ENCODE assay signal across 10 cellular contexts in the genomic region with DNA sequence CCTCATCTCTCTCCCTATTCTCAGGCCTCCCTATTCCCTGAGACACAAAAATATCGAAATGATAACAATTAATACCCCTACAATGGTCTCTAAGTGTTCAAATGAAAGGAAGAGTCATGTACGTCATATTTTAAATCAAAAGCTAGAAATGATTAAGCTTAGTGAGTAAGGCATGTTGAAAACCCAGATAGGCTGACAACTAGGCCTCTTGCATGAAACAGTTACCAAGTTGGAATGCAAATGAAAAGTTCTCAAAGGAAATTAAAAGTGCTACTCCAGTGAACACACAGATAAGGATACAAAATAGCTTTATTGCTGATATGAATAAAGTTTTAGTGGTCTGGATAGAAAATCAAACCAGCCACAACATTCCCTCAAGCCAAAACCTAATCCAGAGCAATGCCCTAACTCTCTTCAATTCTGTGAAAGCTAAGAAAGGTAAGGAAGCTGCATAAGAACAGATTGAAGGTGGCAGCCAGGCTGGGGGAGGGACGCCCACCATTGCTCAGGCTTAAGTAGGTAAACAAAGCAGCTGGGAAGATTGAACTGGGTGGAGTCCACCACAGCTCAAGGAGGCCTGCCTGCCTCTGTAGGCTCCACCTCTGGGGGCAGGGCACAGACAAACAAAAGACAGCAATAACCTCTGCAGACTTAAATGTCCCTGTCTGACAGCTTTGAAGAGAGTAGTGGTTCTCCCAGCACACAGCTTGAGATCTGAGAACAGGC. TPM values are rescaled to one million over a fixed set of nuclear protein-coding genes. Genes with fewer than 3 reads are reported as not detected.
A peak's percentile ranks its signal among the peaks of the same experiment; 100 is the strongest.
DNase-seq lines count a peak whose midpoint lies in the region; ATAC-seq and TF ChIP-seq lines count a peak whose summit lies in the region.
"Not testable (repeated sequence)": the region's sequence is repeated elsewhere in the genome, so short reads cannot be mapped to it uniquely, and the experiment has no call there.
"Had no signal": no experiment of that assay in that cellular context is flagged by ENCODE, and none has a peak within 500 bp of the region (broad histone marks: within the 10 kb centered on the region; RNA-seq: fewer than 3 reads in every experiment).

No MANE protein-coding gene starts in this region.

- not testable (repeated sequence) for H3K27ac ChIP-seq in CD4-positive, CD25-positive, alpha-beta regulatory T cell (ENCODE audit: insufficient read depth, low read length, poor library complexity, severe bottlenecking); IMR-90 (ENCODE audit: insufficient read depth, low read length)
- H3K27ac ChIP-seq in mesenchymal stem cell (ENCODE audit: low read length, poor library complexity, severe bottlenecking) (peak overlapping the region; percentile 60), transverse colon (peak overlapping the region in 2 of 4 donors; percentile 28 to 38)

- not testable (repeated sequence) for H3K18ac ChIP-seq in IMR-90 (ENCODE audit: low read depth, low read length); mesenchymal stem cell (ENCODE audit: low read depth in 1 of 2, low read length in 2 of 2)

- not testable (repeated sequence) for H3K4me3 ChIP-seq in CD4-positive, CD25-positive, alpha-beta regulatory T cell (ENCODE audit: low read depth, low read length); IMR-90 (ENCODE audit: insufficient read depth, low read depth, low read length); choroid plexus epithelial cell (ENCODE audit: low read depth, low read length); fibroblast of the aortic adventitia (ENCODE audit: low read depth, low read length); mesenchymal stem cell (ENCODE audit: insufficient read depth in 1 of 2, low read depth in 1 of 2, low read length in 2 of 2); transverse colon

- not testable (repeated sequence) for H3K36me3 ChIP-seq in CD4-positive, CD25-positive, alpha-beta regulatory T cell (ENCODE audit: control insufficient read depth, insufficient read depth, low read length); IMR-90 (ENCODE audit: control insufficient read depth, insufficient read depth, low read length); mesenchymal stem cell (ENCODE audit: control insufficient read depth in 1 of 2, insufficient read depth in 2 of 2, low read depth in 1 of 2, low read length in 2 of 2); transverse colon

- H2AK5ac ChIP-seq in IMR-90 (ENCODE audit: low read depth, low read length); mesenchymal stem cell (ENCODE audit: low read length, severe bottlenecking): not testable (repeated sequence)

- TF ChIP-seq CTCF in IMR-90 (conservative IDR thresholded peaks at IDR 0.05; ENCODE audit: low read depth, low read length); choroid plexus epithelial cell (conservative IDR thresholded peaks at IDR 0.05; ENCODE audit: low read depth, low read length); fibroblast of the aortic adventitia (IDR thresholded peaks at IDR 0.05; ENCODE audit: insufficient read depth, low read length); transverse colon (IDR thresholded peaks at IDR 0.05): not testable (repeated sequence)

- not testable (repeated sequence) for H3K4ac ChIP-seq in IMR-90 (ENCODE audit: low read depth, low read length); mesenchymal stem cell (ENCODE audit: low read depth in 1 of 2, low read length in 2 of 2)

- H3K56ac ChIP-seq in IMR-90 (ENCODE audit: extremely low read depth, insufficient read depth, low read length): not testable (repeated sequence)

- not testable (repeated sequence) for H2AFZ ChIP-seq in IMR-90 (replicated peaks; ENCODE audit: low read length, poor library complexity); mesenchymal stem cell (ENCODE audit: low read depth, low read length)

- dilution Hi-C loops in IMR-90 (cut with HindIII; ENCODE audit: low sequenced_read_pairs, unreplicated experiment): not testable (repeated sequence)

- not testable (repeated sequence) for H3K36me3 Mint-ChIP-seq in CD4-positive, CD25-positive, alpha-beta regulatory T cell
- H3K36me3 Mint-ChIP-seq in activated CD4-positive, alpha-beta memory T cell treated with anti-CD3 and anti-CD28 coated beads for 36 hours: peaks cover 18% of the 10 kb centered on the region

- H3K9me3 ChIP-seq in CD4-positive, CD25-positive, alpha-beta regulatory T cell (ENCODE audit: control insufficient read depth in 2 of 2, low read length in 2 of 2); IMR-90 (ENCODE audit: control insufficient read depth, insufficient read depth, low read length); mesenchymal stem cell (ENCODE audit: control insufficient read depth, low read length); transverse colon: not testable (repeated sequence)

- 60% methylated on average over 1 of the region's 3 CpGs; no CpG with 5 or more reads in 1 of the 2 experiments for WGBS in IMR-90 (ENCODE audit: extremely low coverage in 2 of 2, insufficient read length in 1 of 2), 2 experiments
- 90% methylated on average over 2 of the region's 3 CpGs for WGBS in mesenchymal stem cell
- WGBS in transverse colon (ENCODE audit: low coverage in 1 of 2), 2 donors: 68 to 71% methylated on average over 2 to 3 of the region's 3 CpGs

- peak overlapping the region in 3 of 4 donors; percentile 38 to 43 (median 39) for H3K4me3 Mint-ChIP-seq in CD4-positive, CD25-positive, alpha-beta regulatory T cell
- H3K4me3 Mint-ChIP-seq in activated CD4-positive, alpha-beta memory T cell treated with anti-CD3 and anti-CD28 coated beads for 36 hours: not testable (repeated sequence)

- H3K79me1 ChIP-seq in IMR-90 (ENCODE audit: low read depth in 1 of 2, low read length in 2 of 2): peaks cover 4 to 11% of the 10 kb centered on the region in 2 experiments; a peak in 3 of 4 replicates
- H3K79me1 ChIP-seq in mesenchymal stem cell (replicated peaks; ENCODE audit: low read length, poor library complexity, severe bottlenecking): not testable (repeated sequence)

- H4K91ac ChIP-seq in IMR-90 (ENCODE audit: insufficient read depth, low read depth, low read length); mesenchymal stem cell (ENCODE audit: low read length): not testable (repeated sequence)

- H3K4me1 ChIP-seq in CD4-positive, CD25-positive, alpha-beta regulatory T cell (ENCODE audit: control insufficient read depth, insufficient read depth, low read length, poor library complexity, severe bottlenecking); mesenchymal stem cell (ENCODE audit: control insufficient read depth, insufficient read depth, low read depth, low read length); transverse colon: not testable (repeated sequence)
- peaks cover 11% of the 10 kb centered on the region for H3K4me1 ChIP-seq in IMR-90 (ENCODE audit: control insufficient read depth, insufficient read depth, low read length)

- H2BK12ac ChIP-seq in mesenchymal stem cell (ENCODE audit: low read length in 2 of 2): not testable (repeated sequence)

- peak overlapping the region; percentile 76 for H2BK5ac ChIP-seq in IMR-90 (ENCODE audit: low read depth, low read length, poor library complexity, severe bottlenecking)
- not testable (repeated sequence) for H2BK5ac ChIP-seq in mesenchymal stem cell (ENCODE audit: low read depth, low read length, poor library complexity, severe bottlenecking)

- CTCF ChIA-PET in IMR-90 (lab: Yijun Ruan, JAX): not testable (repeated sequence)
- CTCF ChIA-PET in activated CD4-positive, alpha-beta memory T cell treated with anti-CD3 and anti-CD28 coated beads for 36 hours (lab: Charles Lee): interaction anchor here (0.7 kb wide), 1 partner anchor 112 kb away, joined by 3 read pairs; no protein-coding TSS in a partner anchor

- intact Hi-C loops in IMR-90 (cut with micrococcal nuclease); activated CD4-positive, alpha-beta memory T cell treated with anti-CD3 and anti-CD28 coated beads for 36 hours (cut with micrococcal nuclease); transverse colon (cut with DNase I; ENCODE audit: low total_unique reads): not testable (repeated sequence)

- H3K4me2 ChIP-seq in IMR-90 (ENCODE audit: low read depth, low read length); mesenchymal stem cell (ENCODE audit: low read length, poor library complexity, severe bottlenecking): not testable (repeated sequence)

- not testable (repeated sequence) for H3K27me3 ChIP-seq in CD4-positive, CD25-positive, alpha-beta regulatory T cell (ENCODE audit: control insufficient read depth, insufficient read depth, low read length); IMR-90 (ENCODE audit: control insufficient read depth, insufficient read depth, low read length); mesenchymal stem cell (ENCODE audit: control insufficient read depth in 1 of 2, insufficient read depth in 1 of 2, low read length in 2 of 2); transverse colon

- peak in 1 of 3 donors; percentile 19 for DNase-seq in CD4-positive, CD25-positive, alpha-beta regulatory T cell
- DNase-seq in IMR-90: peak; percentile 33
- not testable (repeated sequence) for DNase-seq in activated CD4-positive, alpha-beta memory T cell treated with anti-CD3 and anti-CD28 coated beads for 36 hours; mesenchymal stem cell
- DNase-seq in amniotic epithelial cell (ENCODE audit: low read depth): peak; percentile 70
- DNase-seq in choroid plexus epithelial cell (ENCODE audit: low read depth): peak; percentile 24
- peak; percentile 62 for DNase-seq in fibroblast of the aortic adventitia (ENCODE audit: low read depth)
- peak; percentile 14 for DNase-seq in transverse colon

- H2BK15ac ChIP-seq in IMR-90 (ENCODE audit: low read depth, low read length); mesenchymal stem cell (ENCODE audit: low read depth, poor library complexity, severe bottlenecking): not testable (repeated sequence)

- BruUV-seq in IMR-90 (replicated peaks; lab: Mats Ljungman, UMichigan): not testable (repeated sequence)

- H3K23ac ChIP-seq in IMR-90 (ENCODE audit: low read depth, low read length); mesenchymal stem cell (ENCODE audit: low read length in 2 of 2): not testable (repeated sequence)

- not testable (repeated sequence) for TF ChIP-seq EP300 in transverse colon (IDR thresholded peaks at IDR 0.05; ENCODE audit: low read depth)

- not testable (repeated sequence) for H3K9ac ChIP-seq in IMR-90 (ENCODE audit: low read depth, low read length); mesenchymal stem cell (ENCODE audit: low read length)

- not testable (repeated sequence) for H2AK9ac ChIP-seq in IMR-90 (replicated peaks; ENCODE audit: low read depth, low read length, poor library complexity)

- H3K14ac ChIP-seq in IMR-90 (replicated peaks; ENCODE audit: low read depth, low read length); mesenchymal stem cell (ENCODE audit: low read length in 2 of 2): not testable (repeated sequence)

- H2BK20ac ChIP-seq in IMR-90 (ENCODE audit: low read depth, low read length): not testable (repeated sequence)

- not testable (repeated sequence) for H3K9me1 ChIP-seq in IMR-90 (ENCODE audit: insufficient read depth, low read length)

- H3K4me1 Mint-ChIP-seq in CD4-positive, CD25-positive, alpha-beta regulatory T cell: peaks cover 16 to 45% (median 29%) of the 10 kb centered on the region in 4 donors
- H3K4me1 Mint-ChIP-seq in activated CD4-positive, alpha-beta memory T cell treated with anti-CD3 and anti-CD28 coated beads for 36 hours (ENCODE audit: low read depth): peaks cover 21% of the 10 kb centered on the region

- H4K8ac ChIP-seq in IMR-90 (ENCODE audit: low read depth in 2 of 2, low read length in 2 of 2): peak overlapping the region in 1 of 2 experiments; percentile 3; a peak in 1 of 4 replicates
- H4K8ac ChIP-seq in mesenchymal stem cell (ENCODE audit: low read length): not testable (repeated sequence)

- not testable (repeated sequence) for H3K27ac Mint-ChIP-seq in CD4-positive, CD25-positive, alpha-beta regulatory T cell
- peak overlapping the region; percentile 26 for H3K27ac Mint-ChIP-seq in activated CD4-positive, alpha-beta memory T cell treated with anti-CD3 and anti-CD28 coated beads for 36 hours

- H3K9me3 Mint-ChIP-seq in CD4-positive, CD25-positive, alpha-beta regulatory T cell: peaks cover 0 to 11% (median 3%) of the 10 kb centered on the region in 7 donors
- not testable (repeated sequence) for H3K9me3 Mint-ChIP-seq in activated CD4-positive, alpha-beta memory T cell treated with anti-CD3 and anti-CD28 coated beads for 36 hours

- in situ Hi-C loops in IMR-90 (cut with MboI; ENCODE audit: low sequenced_read_pairs): loop anchor here (25.0 kb wide), 2 partner anchors 295 to 705 kb away; a partner anchor contains a TSS
- in situ Hi-C loops in transverse colon (cut with MboI; ENCODE audit: low pct_ligation_motif_present in 1 of 4, low pct_unique_long_range_greater_than_20kb in 1 of 4, low sequenced_read_pairs in 3 of 4): not testable (repeated sequence)

- POLR2A ChIA-PET in IMR-90 (lab: Charles Lee; ENCODE audit: unreplicated experiment); activated CD4-positive, alpha-beta memory T cell treated with anti-CD3 and anti-CD28 coated beads for 36 hours (lab: Charles Lee): not testable (repeated sequence)

- not testable (repeated sequence) for H3K27me3 Mint-ChIP-seq in CD4-positive, CD25-positive, alpha-beta regulatory T cell; activated CD4-positive, alpha-beta memory T cell treated with anti-CD3 and anti-CD28 coated beads for 36 hours

- H2BK120ac ChIP-seq in IMR-90 (ENCODE audit: low read depth, low read length); mesenchymal stem cell (ENCODE audit: low read depth, low read length): not testable (repeated sequence)

- not testable (repeated sequence) for TF ChIP-seq RAD21 in IMR-90 (IDR thresholded peaks at IDR 0.05; ENCODE audit: low read length)

- not testable (repeated sequence) for H4K20me1 ChIP-seq in IMR-90 (ENCODE audit: insufficient read depth, low read length)

- not testable (repeated sequence) for TF ChIP-seq POLR2A in IMR-90 (IDR thresholded peaks at IDR 0.05; ENCODE audit: low read depth, low read length); transverse colon (IDR thresholded peaks at IDR 0.05)

- H4K5ac ChIP-seq in IMR-90 (ENCODE audit: low read depth, low read length): peak overlapping the region; percentile 81; the same call in 1 of the 2 replicates

- ATAC-seq in CD4-positive, CD25-positive, alpha-beta regulatory T cell (ENCODE audit: low read depth in 2 of 2); IMR-90 (ENCODE audit: low read depth): not testable (repeated sequence)

RNA-seq across cellular contexts. Expression of a gene that starts 12.5 kb away (rescaled TPM):
- total RNA-seq in CD4-positive, CD25-positive, alpha-beta regulatory T cell: 17.2 TPM
- 10 to 100 TPM in 2 of 4 donors, 1 to 10 TPM in 2; 5.5 to 13.5 (median 9.8) TPM for polyA plus RNA-seq in CD4-positive, CD25-positive, alpha-beta regulatory T cell
- total RNA-seq in IMR-90 (2012; rRNA removed): 1.6 and 2.2 TPM in 2 replicates
- polyA plus RNA-seq in IMR-90 (2012; rRNA removed): 3.4 and 4.3 TPM in 2 replicates
- 2.4 and 4.4 TPM in 2 replicates for polyA plus RNA-seq in IMR-90 (2012; cell fraction: cytosol; rRNA removed)
- 1.3 and 9.8 TPM in 2 replicates for polyA plus RNA-seq in IMR-90 (2012; cell fraction: nucleus; rRNA removed; ENCODE audit: low replicate concordance)
- 1 to 10 TPM; 7.2 to 8.1 TPM for total RNA-seq in activated CD4-positive, alpha-beta memory T cell treated with anti-CD3 and anti-CD28 coated beads for 36 hours
- 3.1 and 4.3 TPM in 2 replicates for total RNA-seq in fibroblast of the aortic adventitia (ENCODE audit: low replicate concordance)
- 0.10 TPM for polyA plus RNA-seq in mesenchymal stem cell (2013, experiment 1 of 2)
- polyA plus RNA-seq in mesenchymal stem cell (2013, experiment 2 of 2): 0.12 TPM
- 1 to 10 TPM in 3 of 4 donors, not detected in 1; 3.7 to 7.1 (median 4.9) TPM for total RNA-seq in transverse colon

RNA-seq across cellular contexts. Expression of a gene that starts 21.3 kb away (rescaled TPM):
- total RNA-seq in CD4-positive, CD25-positive, alpha-beta regulatory T cell: 1.9 TPM
- 1 to 10 TPM in 3 of 4 donors, under 1 TPM in 1; 0.53 to 1.7 (median 1.3) TPM for polyA plus RNA-seq in CD4-positive, CD25-positive, alpha-beta regulatory T cell
- total RNA-seq in IMR-90 (2012; rRNA removed): 0.36 and 0.56 TPM in 2 replicates
- polyA plus RNA-seq in IMR-90 (2012; rRNA removed): 0.56 and 0.67 TPM in 2 replicates
- polyA plus RNA-seq in IMR-90 (2012; cell fraction: cytosol; rRNA removed): 0.07 and 0.10 TPM in 2 replicates
- 0.62 and 3.9 TPM in 2 replicates for polyA plus RNA-seq in IMR-90 (2012; cell fraction: nucleus; rRNA removed; ENCODE audit: low replicate concordance)
- total RNA-seq in activated CD4-positive, alpha-beta memory T cell treated with anti-CD3 and anti-CD28 coated beads for 36 hours: 1 to 10 TPM; 1.0 to 1.4 TPM
- 0.72 and 1.4 TPM in 2 replicates for total RNA-seq in fibroblast of the aortic adventitia (ENCODE audit: low replicate concordance)
- polyA plus RNA-seq in mesenchymal stem cell (2013, experiment 1 of 2): not detected
- not detected for polyA plus RNA-seq in mesenchymal stem cell (2013, experiment 2 of 2)
- total RNA-seq in transverse colon: 1 to 10 TPM in 1 of 4 donors, under 1 TPM in 1, not detected in 2; 0.41 to 1.1 TPM

RNA-seq across cellular contexts. Expression of a gene that starts 43.5 kb away (rescaled TPM):
- total RNA-seq in CD4-positive, CD25-positive, alpha-beta regulatory T cell: not detected
- polyA plus RNA-seq in CD4-positive, CD25-positive, alpha-beta regulatory T cell: not detected
- not detected in 2 replicates for total RNA-seq in IMR-90 (2012; rRNA removed)
- polyA plus RNA-seq in IMR-90 (2012; rRNA removed): not detected in 2 replicates
- polyA plus RNA-seq in IMR-90 (2012; cell fraction: cytosol; rRNA removed): not detected in 2 replicates
- polyA plus RNA-seq in IMR-90 (2012; cell fraction: nucleus; rRNA removed; ENCODE audit: low replicate concordance): not detected in 2 replicates
- not detected for total RNA-seq in activated CD4-positive, alpha-beta memory T cell treated with anti-CD3 and anti-CD28 coated beads for 36 hours
- total RNA-seq in fibroblast of the aortic adventitia (ENCODE audit: low replicate concordance): not detected in 2 replicates
- polyA plus RNA-seq in mesenchymal stem cell (2013, experiment 1 of 2): not detected
- polyA plus RNA-seq in mesenchymal stem cell (2013, experiment 2 of 2): not detected
- not detected for total RNA-seq in transverse colon
- total RNA-seq: M059J, RPMI7951 had no signal
